Comparison of ENCODE assay signal across 8 cellular contexts in genomic region chrX:72131317-72132294, GRCh38. TPM values are rescaled to one million over a fixed set of nuclear protein-coding genes. Genes with fewer than 3 reads are reported as not detected.
DNase-seq lines count a peak whose midpoint lies in the region; ATAC-seq, FAIRE-seq and TF ChIP-seq lines count a peak whose summit lies in the region.

Gene RTL5 (minus strand): TSS chrX:72131915.

- TF ChIP-seq POLR2A in transverse colon (IDR thresholded peaks at IDR 0.05): peak; percentile 15

- TF ChIP-seq CTCF in MM.1S (IDR thresholded peaks at IDR 0.05; ENCODE audit: low read length): no peak
- TF ChIP-seq CTCF in pancreas (IDR thresholded peaks at IDR 0.05): no peak
- TF ChIP-seq CTCF in transverse colon (IDR thresholded peaks at IDR 0.05): no peak

- peaks cover 0 to 2% (median 0%) of the 10 kb centered on the region in 7 donors for H3K9me3 Mint-ChIP-seq in CD4-positive, CD25-positive, alpha-beta regulatory T cell

- H3K27ac ChIP-seq in CD4-positive, CD25-positive, alpha-beta regulatory T cell (ENCODE audit: insufficient read depth, low read length, poor library complexity, severe bottlenecking): no peak within 1 kb of the TSS
- peak within 1 kb of the TSS; percentile 1; the same call in 1 of the 2 replicates for H3K27ac ChIP-seq in MM.1S (ENCODE audit: low read length)
- no peak within 1 kb of the TSS for H3K27ac ChIP-seq in pancreas
- H3K27ac ChIP-seq in transverse colon: peak within 1 kb of the TSS; percentile 65 to 78 (median 72)

- H3K27me3 ChIP-seq in CD4-positive, CD25-positive, alpha-beta regulatory T cell (ENCODE audit: control insufficient read depth, insufficient read depth, low read length): peaks cover 2% of the 10 kb centered on the region
- H3K27me3 ChIP-seq in MM.1S (replicated peaks; ENCODE audit: insufficient read depth, low read length): no peaks in the 10 kb centered on the region
- peaks cover 0 to 19% (median 0%) of the 10 kb centered on the region in 4 donors for H3K27me3 ChIP-seq in pancreas
- H3K27me3 ChIP-seq in transverse colon: peaks cover 10% of the 10 kb centered on the region

- no peak within 1 kb of the TSS for H3K4me3 ChIP-seq in CD4-positive, CD25-positive, alpha-beta regulatory T cell (ENCODE audit: low read depth, low read length)
- H3K4me3 ChIP-seq in MM.1S (ENCODE audit: low read length) (peak within 1 kb of the TSS; percentile 56), pancreas (peak within 1 kb of the TSS in 3 of 4 donors; percentile 13 to 47 (median 29)), transverse colon (peak within 1 kb of the TSS; percentile 17 to 51 (median 28))

- H3K9me2 ChIP-seq in MM.1S (replicated peaks; ENCODE audit: insufficient read depth, low read length): no peaks in the 10 kb centered on the region

- peak within 1 kb of the TSS; percentile 14; the same call in 1 of the 2 replicates for H3K9ac ChIP-seq in MM.1S (ENCODE audit: low read length)

- peak within 1 kb of the TSS; percentile 66 for H3K4me2 ChIP-seq in MM.1S (ENCODE audit: low read depth, low read length)

- peak within 1 kb of the TSS; percentile 43; the same call in 1 of the 2 replicates for H2AFZ ChIP-seq in MM.1S (ENCODE audit: low read length)

- H3K27me3 Mint-ChIP-seq in CD4-positive, CD25-positive, alpha-beta regulatory T cell: peaks cover 34% of the 10 kb centered on the region

- H3K36me3 Mint-ChIP-seq in CD4-positive, CD25-positive, alpha-beta regulatory T cell: no peaks in the 10 kb centered on the region

- peak within 1 kb of the TSS in 1 of 3 donors; percentile 69 for H3K27ac Mint-ChIP-seq in CD4-positive, CD25-positive, alpha-beta regulatory T cell

- H3K36me3 ChIP-seq in CD4-positive, CD25-positive, alpha-beta regulatory T cell (ENCODE audit: control insufficient read depth, insufficient read depth, low read length): no peaks in the 10 kb centered on the region
- H3K36me3 ChIP-seq in MM.1S (replicated peaks; ENCODE audit: insufficient read depth, low read length) (no peaks in the 10 kb centered on the region), pancreas (no peaks in the 10 kb centered on the region), transverse colon (no peaks in the 10 kb centered on the region)

- 1 to 26% methylated on average over 50 to 104 of the region's 106 CpGs for WGBS in pancreas, 2 donors
- 50% methylated on average over 49 of the region's 106 CpGs; no CpG with 5 or more reads in 1 of the 2 donors for WGBS in transverse colon (ENCODE audit: low coverage in 1 of 2), 2 donors

- in situ Hi-C loops in transverse colon (cut with MboI; ENCODE audit: low pct_ligation_motif_present in 1 of 4, low pct_unique_long_range_greater_than_20kb in 1 of 4, low sequenced_read_pairs in 3 of 4): loop anchor here in 1 of 4 donors (25.0 kb wide), 1 partner anchor 119 kb away; no protein-coding TSS in a partner anchor

- TF ChIP-seq EP300 in transverse colon (IDR thresholded peaks at IDR 0.05; ENCODE audit: low read depth): no peak

- no peaks in the 10 kb centered on the region for H3K79me2 ChIP-seq in MM.1S (ENCODE audit: low read length)

- peak in 2 of 3 donors; percentile 11 to 39 for DNase-seq in CD4-positive, CD25-positive, alpha-beta regulatory T cell
- DNase-seq in MM.1S (peak; percentile 82), amniotic stem cell (lab: John Stamatoyannopoulos, UW) (peak; percentile 63), cardiac septum (ENCODE audit: low spot score) (peak; percentile 89), pancreas (peak; percentile 63 to 83 (median 70)), transverse colon (peak; percentile 81)

- H3K4me1 ChIP-seq in CD4-positive, CD25-positive, alpha-beta regulatory T cell (ENCODE audit: control insufficient read depth, insufficient read depth, low read length, poor library complexity, severe bottlenecking): peaks cover 10% of the 10 kb centered on the region
- no peaks in the 10 kb centered on the region for H3K4me1 ChIP-seq in MM.1S (ENCODE audit: low read length)
- H3K4me1 ChIP-seq in pancreas: no peaks in the 10 kb centered on the region
- peaks cover 0 to 6% (median 2%) of the 10 kb centered on the region in 4 donors for H3K4me1 ChIP-seq in transverse colon

- no peaks in the 10 kb centered on the region for H3F3A ChIP-seq in MM.1S (ENCODE audit: insufficient read depth, low read length)

- H3K9me3 ChIP-seq in CD4-positive, CD25-positive, alpha-beta regulatory T cell (ENCODE audit: control insufficient read depth in 2 of 2, low read length in 2 of 2): no peaks in the 10 kb centered on the region
- H3K9me3 ChIP-seq in MM.1S (replicated peaks; ENCODE audit: insufficient read depth, low read length) (no peaks in the 10 kb centered on the region), pancreas (no peaks in the 10 kb centered on the region), transverse colon (no peaks in the 10 kb centered on the region)

- FAIRE-seq in pancreas (lab: Jason Lieb, UNC): no peak

- H3K4me3 Mint-ChIP-seq in CD4-positive, CD25-positive, alpha-beta regulatory T cell: peak within 1 kb of the TSS in 3 of 4 donors; percentile 54 to 75 (median 73)

- intact Hi-C loops in cardiac septum (cut with DNase I): loop anchor here (5.0 kb wide), 1 partner anchor 51 kb away; the partner anchor contains the start of gene PIN4
- intact Hi-C loops in pancreas (cut with DNase I): no loop called here
- intact Hi-C loops in transverse colon (cut with DNase I; ENCODE audit: low total_unique reads): no loop called here

- H3K4me1 Mint-ChIP-seq in CD4-positive, CD25-positive, alpha-beta regulatory T cell: peaks cover 0 to 7% (median 1%) of the 10 kb centered on the region in 4 donors

- ATAC-seq in CD4-positive, CD25-positive, alpha-beta regulatory T cell (ENCODE audit: low read depth in 2 of 2): peak; percentile 52 to 63
- peak; percentile 66 for ATAC-seq in GM21390 (IDR thresholded peaks at IDR 0.05; ENCODE audit: unreplicated experiment)
- ATAC-seq in SK-N-SH treated with all-trans-retinoic acid at 6 μM for 48 hours: peak; percentile 92
- peak; percentile 66 to 89 (median 87) for ATAC-seq in pancreas

- H4K20me1 ChIP-seq in MM.1S (ENCODE audit: insufficient read depth, low read length): no peaks in the 10 kb centered on the region

TF ChIP-seq in SK-N-SH treated with all-trans-retinoic acid at 6 μM for 48 hours, 23 proteins besides CTCF, POLR2A, EP300 and RAD21 (continues in another document):
- TF ChIP-seq CSRNP3 (CRISPR knock-in tag; IDR thresholded peaks at IDR 0.05) (no peak), ZFP30 (CRISPR knock-in tag; IDR thresholded peaks at IDR 0.05) (no peak), TSHZ2 (CRISPR knock-in tag; IDR thresholded peaks at IDR 0.05) (no peak), POU6F1 (CRISPR knock-in tag; IDR thresholded peaks at IDR 0.05; ENCODE audit: borderline replicate concordance, low read depth) (no peak), SNAI2 (CRISPR knock-in tag; IDR thresholded peaks at IDR 0.05) (no peak), ZNF70 (CRISPR knock-in tag; IDR thresholded peaks at IDR 0.05) (no peak), OSR1 (CRISPR knock-in tag; IDR thresholded peaks at IDR 0.05) (no peak)

RNA-seq across cellular contexts. Expression of gene RTL5, which starts in this region (rescaled TPM):
- total RNA-seq in CD4-positive, CD25-positive, alpha-beta regulatory T cell: 1.1 TPM
- under 1 TPM in 2 of 4 donors, not detected in 2; 0.05 to 0.09 TPM for polyA plus RNA-seq in CD4-positive, CD25-positive, alpha-beta regulatory T cell
- total RNA-seq in cardiac septum (6.3 TPM), pancreas (1 to 10 TPM in 3 of 6 donors, under 1 TPM in 3; 0.51 to 3.4 (median 1.6) TPM), transverse colon (1 to 10 TPM; 1.3 to 6.0 (median 2.5) TPM)
- 1 to 10 TPM; 2.2 to 8.6 TPM for polyA plus RNA-seq in pancreas

Comparison
In these comparisons a context has a peak if more than half of its experiments do, and no peak if none do; other contexts are left out.
1. DNase-seq: peak in every context shown above with its lines; median percentile 89 in cardiac septum; 82 in MM.1S; 81 in transverse colon; 70 in pancreas; 63 in amniotic stem cell; 25 in CD4-positive, CD25-positive, alpha-beta regulatory T cell.
2. H3K27ac ChIP-seq: peak in MM.1S (single experiment) and transverse colon (4 of 4); none in CD4-positive, CD25-positive, alpha-beta regulatory T cell (single experiment) and pancreas (0 of 4).
3. Peak in every context shown above with its lines, with median percentiles within 50 percentile points of each other: ATAC-seq.